1 cellular context compared by ENCODE assay signal in genomic region chr11:111376453-111376871, GRCh38.
A peak's percentile ranks its signal among the peaks of the same experiment; 100 is the strongest.
TF ChIP-seq lines count a peak whose summit lies in the region.

No MANE protein-coding gene starts in this region.

TF ChIP-seq in HepG2, 621 proteins besides CTCF, POLR2A, EP300 and RAD21 (continued from another document):
- TF ChIP-seq GABPA (IDR thresholded peaks at IDR 0.05; ENCODE audit: low read depth, low read length) = no peak
- no peak for TF ChIP-seq GABPA (CRISPR knock-in tag; IDR thresholded peaks at IDR 0.05; ENCODE audit: low read depth)
- no peak for TF ChIP-seq ZNF12 (CRISPR knock-in tag; IDR thresholded peaks at IDR 0.05)
- no peak for TF ChIP-seq IRF1 (CRISPR knock-in tag; IDR thresholded peaks at IDR 0.05; ENCODE audit: low read depth)
- peak in 1 of 2 experiments; percentile 30; a peak in 2 of 4 replicates for TF ChIP-seq MAFK (conservative IDR thresholded peaks at IDR 0.05 in 1 of 2, IDR thresholded peaks at IDR 0.05 in 1 of 2; ENCODE audit: low read length in 2 of 2)
- TF ChIP-seq AKAP8 (CRISPR knock-in tag; IDR thresholded peaks at IDR 0.05) = no peak
- no peak for TF ChIP-seq HOXA9 (CRISPR knock-in tag; IDR thresholded peaks at IDR 0.05; ENCODE audit: borderline replicate concordance)
- TF ChIP-seq DPF2 (CRISPR knock-in tag; IDR thresholded peaks at IDR 0.05; ENCODE audit: borderline replicate concordance, low read depth) = 0 out of 2 replicates have a peak, but pooled peaks have one; percentile 19
- no peak for TF ChIP-seq ZSCAN30 (CRISPR knock-in tag; IDR thresholded peaks at IDR 0.05)
- TF ChIP-seq GPN1 (CRISPR knock-in tag; IDR thresholded peaks at IDR 0.05; ENCODE audit: borderline replicate concordance) = no peak
- no peak for TF ChIP-seq ZNF570 (CRISPR knock-in tag; IDR thresholded peaks at IDR 0.05; ENCODE audit: borderline replicate concordance)
- no peak for TF ChIP-seq ZNF724P (CRISPR knock-in tag; IDR thresholded peaks at IDR 0.05; ENCODE audit: borderline replicate concordance)
- TF ChIP-seq ZSCAN21 (CRISPR knock-in tag; IDR thresholded peaks at IDR 0.05; ENCODE audit: borderline replicate concordance) = no peak
